Comparison of ENCODE assay signal across 8 cellular contexts in genomic region chr1:153568367-153569099, GRCh38. TPM values are rescaled to one million over a fixed set of nuclear protein-coding genes. Genes with fewer than 3 reads are reported as not detected.
DNase-seq lines count a peak whose midpoint lies in the region; ATAC-seq and TF ChIP-seq lines count a peak whose summit lies in the region.

No MANE protein-coding gene starts in this region.

- ATAC-seq in activated B cell treated with CpG ODN at 0.5 μM for 24 hours (ENCODE audit: low read depth) (peak; percentile 11), GM19395 (IDR thresholded peaks at IDR 0.05; ENCODE audit: unreplicated experiment) (no peak)

- no peak overlapping the region for H3K27ac ChIP-seq in caudate nucleus (ENCODE audit: low read depth, low read length)

- peaks cover 6% of the 10 kb centered on the region for H3K27me3 Mint-ChIP-seq in activated B cell treated with CpG ODN at 0.5 μM for 24 hours

- DNase-seq in 8988T (peak; percentile 77), GM20000 (ENCODE audit: low spot score) (peak; percentile 86), NCI-H2227 (lab: John Stamatoyannopoulos, UW; ENCODE audit: unreplicated experiment) (peak; percentile 91), activated B cell treated with CpG ODN at 0.5 μM for 24 hours (peak; percentile 71), caudate nucleus (lab: John Stamatoyannopoulos, UW) (peak in 58 of 61 donors; percentile 22 to 84 (median 66)), islet precursor cell (peak; percentile 99)
- peak; percentile 69 to 89 for DNase-seq in stimulated activated CD4-positive, alpha-beta T cell treated with anti-CD3 and anti-CD28 coated beads, Interleukin-12 subunit alpha, Interleukin-12 subunit beta, amount 100 ng/mL, for 24 hours (ENCODE audit: low read depth in 2 of 2)

- H3K4me3 Mint-ChIP-seq in activated B cell treated with CpG ODN at 0.5 μM for 24 hours: peak overlapping the region; percentile 55

- peaks cover 48% of the 10 kb centered on the region for H3K4me1 Mint-ChIP-seq in activated B cell treated with CpG ODN at 0.5 μM for 24 hours

- H3K36me3 Mint-ChIP-seq in activated B cell treated with CpG ODN at 0.5 μM for 24 hours (ENCODE audit: low read depth): no peaks in the 10 kb centered on the region

- CTCF ChIA-PET in activated B cell treated with CpG ODN at 0.5 μM for 24 hours (lab: Charles Lee): interaction anchor here (0.7 to 6.3 kb wide), 21 partner anchors 17 to 217 kb away, joined by 3 to 119 read pairs (median 4); partner anchors contain the start of genes CHTOP, S100A4, S100A5 and S100A6

- TF ChIP-seq CTCF in GM20000 (IDR thresholded peaks at IDR 0.05; ENCODE audit: extremely low read depth, missing control alignments) (peak; percentile 97), activated B cell treated with CpG ODN at 0.5 μM for 24 hours (IDR thresholded peaks at IDR 0.05) (peak; percentile 82)

- H3K27ac Mint-ChIP-seq in activated B cell treated with CpG ODN at 0.5 μM for 24 hours: peak overlapping the region; percentile 50

- no peaks in the 10 kb centered on the region for H3K9me3 Mint-ChIP-seq in activated B cell treated with CpG ODN at 0.5 μM for 24 hours

- intact Hi-C loops in activated B cell treated with CpG ODN at 0.5 μM for 24 hours (cut with micrococcal nuclease): loop anchor here (1.0 kb wide), 6 partner anchors 35 to 216 kb away; partner anchors contain the start of gene CHTOP

- POLR2A ChIA-PET in activated B cell treated with CpG ODN at 0.5 μM for 24 hours (lab: Charles Lee): interaction anchor here (0.9 to 3.9 kb wide), 5 partner anchors 23 to 66 kb away, joined by 4 to 44 read pairs (median 10); partner anchors contain the start of genes CHTOP, S100A4 and S100A6

RNA-seq across cellular contexts. Expression of gene S100A2, which starts 2.9 kb away (rescaled TPM):
- total RNA-seq in activated B cell treated with CpG ODN at 0.5 μM for 24 hours: 2.0 and 4.4 TPM in 2 replicates

RNA-seq across cellular contexts. Expression of gene S100A3, which starts 19.5 kb away (rescaled TPM):
- not detected in 2 replicates for total RNA-seq in activated B cell treated with CpG ODN at 0.5 μM for 24 hours

RNA-seq across cellular contexts. Expression of gene S100A4, which starts 22.9 kb away (rescaled TPM):
- total RNA-seq in activated B cell treated with CpG ODN at 0.5 μM for 24 hours: 315 and 398 TPM in 2 replicates

RNA-seq across cellular contexts. Expression of gene S100A5, which starts 27.8 kb away (rescaled TPM):
- 0.51 TPM in 1 of 2 replicates, not detected in the other for total RNA-seq in activated B cell treated with CpG ODN at 0.5 μM for 24 hours

RNA-seq across cellular contexts. Expression of gene S100A6, which starts 32.7 kb away (rescaled TPM):
- total RNA-seq in activated B cell treated with CpG ODN at 0.5 μM for 24 hours: 166 and 186 TPM in 2 replicates
